9 cellular contexts compared by ENCODE assay signal in genomic region chr2:56077352-56077915, GRCh38.
DNase-seq lines count a peak whose midpoint lies in the region; ATAC-seq and TF ChIP-seq lines count a peak whose summit lies in the region.
"Had no signal": no experiment of that assay in that cellular context is flagged by ENCODE, and none has a peak within 500 bp of the region (broad histone marks: within the 10 kb centered on the region; RNA-seq: fewer than 3 reads in every experiment).

No MANE protein-coding gene starts in this region.

- TF ChIP-seq CTCF in GM12875 (IDR thresholded peaks at IDR 0.05; ENCODE audit: borderline replicate concordance, insufficient read depth, low read depth, low read length) = peak; percentile 40; the same call in 1 of the 2 replicates
- peak; percentile 63 for TF ChIP-seq CTCF in fibroblast of pulmonary artery (IDR thresholded peaks at IDR 0.05; ENCODE audit: low read length, missing control alignments)

- no peak overlapping the region for H3K9ac ChIP-seq in NT2/D1 (ENCODE audit: insufficient read length, low read depth)

- no peak overlapping the region for H3K4me3 ChIP-seq in GM12875 (ENCODE audit: low read depth, low read length)
- H3K4me3 ChIP-seq in NT2/D1 (ENCODE audit: insufficient read length, low read depth) = no peak overlapping the region
- H3K4me3 ChIP-seq in fibroblast of pulmonary artery (replicated peaks; ENCODE audit: low read depth, low read length) = no peak overlapping the region

- no peaks in the 10 kb centered on the region for H3K27me3 ChIP-seq in NT2/D1 (ENCODE audit: insufficient read depth, insufficient read length)

- DNase-seq in A172 (ENCODE audit: low spot score) = peak; percentile 17
- DNase-seq in NT2/D1 (ENCODE audit: low read depth, low spot score) = peak; percentile 39
- DNase-seq in fibroblast of pulmonary artery (ENCODE audit: low read depth) = peak; percentile 39
- DNase-seq in activated CD4-positive, CD25-positive, alpha-beta regulatory T cell (lab: John Stamatoyannopoulos, UW) = no peak
- DNase-seq: hippocampal formation had no signal

- H3K9me3 ChIP-seq in NT2/D1 (ENCODE audit: insufficient read depth, low read length) = no peaks in the 10 kb centered on the region; the same call in 1 of the 2 replicates

- ATAC-seq in HG03571 (IDR thresholded peaks at IDR 0.05; ENCODE audit: unreplicated experiment) (no peak), HG02870 (IDR thresholded peaks at IDR 0.05; ENCODE audit: unreplicated experiment) (no peak), GM18502 (IDR thresholded peaks at IDR 0.05; ENCODE audit: poor library complexity, unreplicated experiment) (no peak)

- H3K4me1 ChIP-seq in NT2/D1 (ENCODE audit: insufficient read depth, insufficient read length) = no peaks in the 10 kb centered on the region

- H3K36me3 ChIP-seq in NT2/D1 (ENCODE audit: insufficient read depth, insufficient read length, low read length) = no peaks in the 10 kb centered on the region

Comparison
In these comparisons a context has a peak if more than half of its experiments do, and no peak if none do; other contexts are left out.
1. DNase-seq: peak in A172 (single experiment), NT2/D1 (single experiment) and fibroblast of pulmonary artery (single experiment); none in activated CD4-positive, CD25-positive, alpha-beta regulatory T cell (0 of 4).